ENCODE assay signal across 26 cellular contexts in genomic region chr11:76892305-76892704, GRCh38. TPM values are rescaled to one million over a fixed set of nuclear protein-coding genes. Genes with fewer than 3 reads are reported as not detected.
DNase-seq lines count a peak whose midpoint lies in the region; ATAC-seq, FAIRE-seq and TF ChIP-seq lines count a peak whose summit lies in the region.
"Had no signal": no experiment of that assay in that cellular context is flagged by ENCODE, and none has a peak within 500 bp of the region (broad histone marks: within the 10 kb centered on the region; RNA-seq: fewer than 3 reads in every experiment).

No MANE protein-coding gene starts in this region.

- no peaks in the 10 kb centered on the region for H3K36me3 ChIP-seq in pancreas
- H3K36me3 ChIP-seq: BLaER1, SJCRH30 had no signal

- H3K27ac ChIP-seq in cingulate gyrus (ENCODE audit: low read depth, low read length): peak overlapping the region; percentile 57
- H3K27ac ChIP-seq in temporal lobe (ENCODE audit: low read depth, low read length): peak overlapping the region; percentile 93
- H3K27ac ChIP-seq in pancreas: no peak overlapping the region
- H3K27ac ChIP-seq: BLaER1, PC-9, SJCRH30 had no signal

- H3K4me3 ChIP-seq in pancreas: no peak overlapping the region
- H3K4me3 ChIP-seq: BLaER1, GM23338, PC-9, SJCRH30 had no signal

- no peaks in the 10 kb centered on the region for H3K9me3 ChIP-seq in pancreas
- H3K9me3 ChIP-seq: BLaER1, Caco-2, SJCRH30 had no signal

- peaks cover 0 to 3% (median 0%) of the 10 kb centered on the region in 3 donors for H3K4me1 ChIP-seq in pancreas
- H3K4me1 ChIP-seq: SJCRH30 had no signal

- ATAC-seq in pancreas (no peak), HG02763 (IDR thresholded peaks at IDR 0.05; ENCODE audit: unreplicated experiment) (no peak)
- ATAC-seq: GM23338, Right ventricle myocardium inferior had no signal

- 88 to 95% methylated on average over 1 of the region's 1 CpG for WGBS in pancreas, 2 donors

- TF ChIP-seq CTCF in pancreas (IDR thresholded peaks at IDR 0.05): no peak

- FAIRE-seq in pancreas (lab: Jason Lieb, UNC): no peak

- intact Hi-C loops in posterior cingulate gyrus (cut with DNase I) (no loop called here), pancreas (cut with DNase I) (loop anchor here in 1 of 3 donors (10.0 kb wide), 1 partner anchor 158 kb away; no protein-coding TSS in a partner anchor)

- DNase-seq in COLO829 (ENCODE audit: low spot score) (peak; percentile 70), midbrain (lab: John Stamatoyannopoulos, UW) (peak; percentile 61), NCI-H2171 (lab: John Stamatoyannopoulos, UW) (no peak), posterior cingulate gyrus (no peak), pancreas (no peak)
- DNase-seq: 8988T; ACHN; Caco-2; CD4-positive, CD25-positive, alpha-beta regulatory T cell; H9; HFFc6; KBM-7; MV-4-11; NCI-H1105; NCI-H146; NCI-H1930; NCI-H2107; NCI-H446 treated with DMSO at 0.1 percent for 48 hours; PC-9 had no signal

- H3K27me3 ChIP-seq in pancreas: no peaks in the 10 kb centered on the region
- H3K27me3 ChIP-seq: BLaER1, SJCRH30 had no signal

RNA-seq across cellular contexts. Expression of gene ACER3, which starts 31.6 kb away (rescaled TPM):
- 12.3 TPM for total RNA-seq in temporal lobe
- total RNA-seq in pancreas: 10 to 100 TPM in 1 of 6 donors, 1 to 10 TPM in 5; 4.9 to 13.2 (median 7.4) TPM
- polyA plus RNA-seq in pancreas: 1 to 10 TPM; 2.0 to 2.6 TPM

Comparison
In these comparisons a context has a peak if more than half of its experiments do, and no peak if none do; other contexts are left out.
1. DNase-seq: peak in COLO829 (single experiment) and midbrain (single experiment); none in NCI-H2171 (single experiment), posterior cingulate gyrus (0 of 10) and pancreas (0 of 6).
2. H3K27ac ChIP-seq: peak in cingulate gyrus (single experiment) and temporal lobe (single experiment); none in pancreas (0 of 4).